In genomic region chr3:136787226-136787793, GRCh38 we compare ENCODE assay signal across 9 cellular contexts. TPM values are rescaled to one million over a fixed set of nuclear protein-coding genes. Genes with fewer than 3 reads are reported as not detected.
DNase-seq lines count a peak whose midpoint lies in the region; ATAC-seq lines count a peak whose summit lies in the region.
"Had no signal": no experiment of that assay in that cellular context is flagged by ENCODE, and none has a peak within 500 bp of the region (broad histone marks: within the 10 kb centered on the region; RNA-seq: fewer than 3 reads in every experiment).

No MANE protein-coding gene starts in this region.

- H3K9me3 Mint-ChIP-seq in CD4-positive, CD25-positive, alpha-beta regulatory T cell = no peaks in the 10 kb centered on the region
- H3K9me3 Mint-ChIP-seq in activated T-cell treated with anti-CD3 and anti-CD28 coated beads, Interleukin-2, amount 50 U/mL, for 72 hours = no peaks in the 10 kb centered on the region
- H3K9me3 Mint-ChIP-seq: IgD-negative memory B cell had no signal

- no peak overlapping the region for H3K27ac ChIP-seq in CD4-positive, CD25-positive, alpha-beta regulatory T cell (ENCODE audit: insufficient read depth, low read length, poor library complexity, severe bottlenecking)

- no peak overlapping the region for H3K4me3 Mint-ChIP-seq in CD4-positive, CD25-positive, alpha-beta regulatory T cell
- peak overlapping the region in 1 of 2 donors; percentile 5 for H3K4me3 Mint-ChIP-seq in activated T-cell treated with anti-CD3 and anti-CD28 coated beads, Interleukin-2, amount 50 U/mL, for 72 hours
- H3K4me3 Mint-ChIP-seq: IgD-negative memory B cell had no signal

- peaks cover 7% of the 10 kb centered on the region for H3K4me1 ChIP-seq in CD4-positive, CD25-positive, alpha-beta regulatory T cell (ENCODE audit: control insufficient read depth, insufficient read depth, low read length, poor library complexity, severe bottlenecking)

- peak in 2 of 3 donors; percentile 3 to 74 for DNase-seq in CD4-positive, CD25-positive, alpha-beta regulatory T cell
- DNase-seq in activated T-cell treated with anti-CD3 and anti-CD28 coated beads, Interleukin-2, amount 50 U/mL, for 72 hours = peak; percentile 12 to 16
- no peak for DNase-seq in left ventricle myocardium superior
- DNase-seq in stimulated activated CD8-positive, alpha-beta memory T cell treated with anti-CD3 and anti-CD28 coated beads, Interleukin-12 subunit alpha, Interleukin-12 subunit beta, amount 100 ng/mL, for 1 hour (ENCODE audit: low read depth) = peak; percentile 9
- no peak for DNase-seq in islet precursor cell
- no peak for DNase-seq in Kasumi-1 (lab: John Stamatoyannopoulos, UW)

- no peak overlapping the region for H3K4me3 ChIP-seq in CD4-positive, CD25-positive, alpha-beta regulatory T cell (ENCODE audit: low read depth, low read length)

- H3K27me3 ChIP-seq in CD4-positive, CD25-positive, alpha-beta regulatory T cell (ENCODE audit: control insufficient read depth, insufficient read depth, low read length) = peaks cover 1% of the 10 kb centered on the region

- ATAC-seq in CD4-positive, CD25-positive, alpha-beta regulatory T cell (ENCODE audit: low read depth in 2 of 2) = peak; percentile 58 to 69
- ATAC-seq in GM19324 (IDR thresholded peaks at IDR 0.05; ENCODE audit: low FRiP score, unreplicated experiment) (peak; percentile 89), HG03460 (IDR thresholded peaks at IDR 0.05; ENCODE audit: unreplicated experiment) (peak; percentile 79), left ventricle myocardium superior (peak; percentile 78)
- ATAC-seq in activated T-cell treated with anti-CD3 and anti-CD28 coated beads, Interleukin-2, amount 50 U/mL, for 72 hours (replicated peaks in 1 of 2) = peak; percentile 70 to 93

- peaks cover 6 to 15% (median 10%) of the 10 kb centered on the region in 4 donors for H3K4me1 Mint-ChIP-seq in CD4-positive, CD25-positive, alpha-beta regulatory T cell
- peaks cover 16% of the 10 kb centered on the region for H3K4me1 Mint-ChIP-seq in activated T-cell treated with anti-CD3 and anti-CD28 coated beads, Interleukin-2, amount 50 U/mL, for 72 hours (ENCODE audit: low read depth)

- H3K9me3 ChIP-seq in CD4-positive, CD25-positive, alpha-beta regulatory T cell (ENCODE audit: control insufficient read depth in 2 of 2, low read length in 2 of 2) = no peaks in the 10 kb centered on the region

- no peaks in the 10 kb centered on the region for H3K36me3 ChIP-seq in CD4-positive, CD25-positive, alpha-beta regulatory T cell (ENCODE audit: control insufficient read depth, insufficient read depth, low read length)

- H3K27me3 Mint-ChIP-seq in CD4-positive, CD25-positive, alpha-beta regulatory T cell = no peaks in the 10 kb centered on the region
- H3K27me3 Mint-ChIP-seq in activated T-cell treated with anti-CD3 and anti-CD28 coated beads, Interleukin-2, amount 50 U/mL, for 72 hours (ENCODE audit: low read depth) = no peaks in the 10 kb centered on the region

- H3K27ac Mint-ChIP-seq in CD4-positive, CD25-positive, alpha-beta regulatory T cell = peak overlapping the region; percentile 8 to 57 (median 38)
- peak overlapping the region; percentile 55 for H3K27ac Mint-ChIP-seq in activated T-cell treated with anti-CD3 and anti-CD28 coated beads, Interleukin-2, amount 50 U/mL, for 72 hours
- H3K27ac Mint-ChIP-seq: IgD-negative memory B cell had no signal

- peaks cover 4% of the 10 kb centered on the region for H3K36me3 Mint-ChIP-seq in CD4-positive, CD25-positive, alpha-beta regulatory T cell
- no peaks in the 10 kb centered on the region for H3K36me3 Mint-ChIP-seq in activated T-cell treated with anti-CD3 and anti-CD28 coated beads, Interleukin-2, amount 50 U/mL, for 72 hours (ENCODE audit: insufficient read depth in 2 of 2)
- H3K36me3 Mint-ChIP-seq: IgD-negative memory B cell had no signal

- intact Hi-C loops in left ventricle myocardium superior (cut with micrococcal nuclease) = no loop called here

RNA-seq across cellular contexts. Expression of gene SLC35G2, which starts 31.6 kb away (rescaled TPM):
- total RNA-seq in CD4-positive, CD25-positive, alpha-beta regulatory T cell = 0.44 TPM
- under 1 TPM in 2 of 4 donors, not detected in 2; 0.06 to 0.10 TPM for polyA plus RNA-seq in CD4-positive, CD25-positive, alpha-beta regulatory T cell
- total RNA-seq in activated T-cell treated with anti-CD3 and anti-CD28 coated beads, Interleukin-2, amount 50 U/mL, for 72 hours = 1 to 10 TPM; 3.7 to 5.4 TPM
- total RNA-seq in left ventricle myocardium superior = 2.3 TPM

RNA-seq across cellular contexts. Expression of gene STAG1, which starts 35.1 kb away (rescaled TPM):
- total RNA-seq in CD4-positive, CD25-positive, alpha-beta regulatory T cell = 58.6 TPM
- polyA plus RNA-seq in CD4-positive, CD25-positive, alpha-beta regulatory T cell = 10 to 100 TPM; 16.0 to 28.6 (median 20.8) TPM
- 10 to 100 TPM; 41.0 to 52.7 TPM for total RNA-seq in activated T-cell treated with anti-CD3 and anti-CD28 coated beads, Interleukin-2, amount 50 U/mL, for 72 hours
- 22.3 TPM for total RNA-seq in left ventricle myocardium superior

Comparison
In these comparisons a context has a peak if more than half of its experiments do, and no peak if none do; other contexts are left out.
1. DNase-seq: peak in CD4-positive, CD25-positive, alpha-beta regulatory T cell (2 of 3), activated T-cell treated with anti-CD3 and anti-CD28 coated beads, Interleukin-2, amount 50 U/mL, for 72 hours (2 of 2) and stimulated activated CD8-positive, alpha-beta memory T cell treated with anti-CD3 and anti-CD28 coated beads, Interleukin-12 subunit alpha, Interleukin-12 subunit beta, amount 100 ng/mL, for 1 hour (single experiment); none in left ventricle myocardium superior (single experiment), islet precursor cell (single experiment) and Kasumi-1 (0 of 2).
2. Peak in every context shown above with its lines, with median percentiles within 50 percentile points of each other: ATAC-seq.